Comparison of ENCODE assay signal across 25 cellular contexts in the genomic region with DNA sequence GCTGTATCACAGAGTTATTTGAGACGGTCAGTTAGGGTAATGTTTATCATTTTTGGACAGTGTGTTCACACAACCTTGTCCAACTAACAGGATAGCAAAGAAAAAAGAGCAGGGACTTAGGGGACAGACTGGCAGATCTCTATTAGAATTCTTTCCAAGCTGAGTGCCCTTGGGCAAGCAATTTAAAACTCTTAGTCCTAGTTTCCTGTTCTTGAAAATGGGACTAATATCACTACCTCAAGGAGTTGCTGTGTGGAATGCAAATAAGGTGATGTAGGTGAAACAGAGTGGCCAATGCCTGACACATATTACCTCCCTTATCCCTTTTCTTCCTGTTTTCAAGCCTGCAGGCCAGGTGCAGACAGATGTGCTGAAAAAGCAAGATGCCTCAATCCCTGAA.
DNase-seq lines count a peak whose midpoint lies in the region; ATAC-seq and TF ChIP-seq lines count a peak whose summit lies in the region.
"Had no signal": no experiment of that assay in that cellular context is flagged by ENCODE, and none has a peak within 500 bp of the region (broad histone marks: within the 10 kb centered on the region; RNA-seq: fewer than 3 reads in every experiment).

No MANE protein-coding gene starts in this region.

- H3K36me3 ChIP-seq in mammary epithelial cell (ENCODE audit: insufficient read depth, low read length) (no peaks in the 10 kb centered on the region), IMR-90 (ENCODE audit: control insufficient read depth, insufficient read depth, low read length) (peaks cover 67% of the 10 kb centered on the region)
- H3K36me3 ChIP-seq: BLaER1 had no signal

- H3K79me2 ChIP-seq in mammary epithelial cell (ENCODE audit: insufficient read depth, low read length), result no peaks in the 10 kb centered on the region

- H2BK20ac ChIP-seq in IMR-90 (ENCODE audit: low read depth, low read length), result no peak overlapping the region

- H3K4me1 ChIP-seq in mammary epithelial cell (ENCODE audit: insufficient read depth, low read length) (no peaks in the 10 kb centered on the region), IMR-90 (ENCODE audit: control insufficient read depth, insufficient read depth, low read length) (peaks cover 9% of the 10 kb centered on the region)
- H3K4me1 ChIP-seq: BE2C had no signal

- intact Hi-C loops in MCF 10A (cut with micrococcal nuclease), result no loop called here
- intact Hi-C loops in mammary epithelial cell (cut with micrococcal nuclease), result no loop called here
- intact Hi-C loops in IMR-90 (cut with micrococcal nuclease), result loop anchor here (5.0 kb wide), 1 partner anchor 748 kb away; no protein-coding TSS in a partner anchor

- H3K4ac ChIP-seq in IMR-90 (ENCODE audit: low read depth, low read length), result no peak overlapping the region

- H4K91ac ChIP-seq in IMR-90 (ENCODE audit: insufficient read depth, low read depth, low read length), result no peak overlapping the region

- no peak for TF ChIP-seq RAD21 in IMR-90 (IDR thresholded peaks at IDR 0.05; ENCODE audit: low read length)

- POLR2A ChIA-PET in MCF 10A (lab: Yijun Ruan, JAX), result no interaction called here
- POLR2A ChIA-PET in IMR-90 (lab: Charles Lee; ENCODE audit: unreplicated experiment), result no interaction called here

- no peak overlapping the region for H3K23ac ChIP-seq in IMR-90 (ENCODE audit: low read depth, low read length)

- H2AK9ac ChIP-seq in IMR-90 (replicated peaks; ENCODE audit: low read depth, low read length, poor library complexity), result no peak overlapping the region

- in situ Hi-C loops in mammary epithelial cell (cut with MboI; ENCODE audit: low sequenced_read_pairs in 2 of 2) (no loop called here), IMR-90 (cut with MboI; ENCODE audit: low sequenced_read_pairs) (no loop called here)

- H3K18ac ChIP-seq in IMR-90 (ENCODE audit: low read depth, low read length), result no peak overlapping the region

- no peak overlapping the region for H3K56ac ChIP-seq in IMR-90 (ENCODE audit: extremely low read depth, insufficient read depth, low read length)

- TF ChIP-seq POLR2A in IMR-90 (IDR thresholded peaks at IDR 0.05; ENCODE audit: low read depth, low read length), result no peak

- TF ChIP-seq CTCF in MCF 10A (IDR thresholded peaks at IDR 0.05; ENCODE audit: unreplicated experiment), result no peak
- TF ChIP-seq CTCF in mammary epithelial cell (conservative IDR thresholded peaks at IDR 0.05 in 1 of 2, IDR thresholded peaks at IDR 0.05 in 1 of 2; ENCODE audit: extremely low read depth in 1 of 2, insufficient read depth in 1 of 2, low read depth in 1 of 2, low read length in 2 of 2), result no peak
- no peak for TF ChIP-seq CTCF in IMR-90 (conservative IDR thresholded peaks at IDR 0.05; ENCODE audit: low read depth, low read length)
- no peak for TF ChIP-seq CTCF in fibroblast of villous mesenchyme (IDR thresholded peaks at IDR 0.05; ENCODE audit: insufficient read depth, low read depth, low read length)
- no peak for TF ChIP-seq CTCF in osteocyte (IDR thresholded peaks at IDR 0.05)

- H3K9me1 ChIP-seq in IMR-90 (ENCODE audit: insufficient read depth, low read length), result no peaks in the 10 kb centered on the region; the same call in 1 of the 2 replicates

- no peak overlapping the region for H4K5ac ChIP-seq in IMR-90 (ENCODE audit: low read depth, low read length)

- H2BK5ac ChIP-seq in IMR-90 (ENCODE audit: low read depth, low read length, poor library complexity, severe bottlenecking), result no peak overlapping the region

- CTCF ChIA-PET in MCF 10A (lab: Yijun Ruan, JAX), result interaction anchor here (1.0 kb wide), 1 partner anchor 232 kb away, joined by 4 read pairs; no protein-coding TSS in a partner anchor
- CTCF ChIA-PET in mammary epithelial cell (lab: Charles Lee; ENCODE audit: low non-redundant PET), result no interaction called here
- CTCF ChIA-PET in IMR-90 (lab: Yijun Ruan, JAX), result no interaction called here

- H3K4me3 Mint-ChIP-seq in MCF 10A (ENCODE audit: unreplicated experiment), result no peak overlapping the region
- H3K4me3 Mint-ChIP-seq in osteocyte (ENCODE audit: unreplicated experiment), result no peak overlapping the region
- H3K4me3 Mint-ChIP-seq: CD14-positive monocyte; CD4-positive, alpha-beta memory T cell; CD4-positive, CD25-positive, alpha-beta regulatory T cell; CD8-positive, alpha-beta memory T cell had no signal

- H3K79me1 ChIP-seq in IMR-90 (ENCODE audit: low read depth in 1 of 2, low read length in 2 of 2), result no peaks in the 10 kb centered on the region

- no peak overlapping the region for H2AK5ac ChIP-seq in IMR-90 (ENCODE audit: low read depth, low read length)

- H3K27me3 ChIP-seq in mammary epithelial cell (ENCODE audit: insufficient read depth, low read length), result peaks cover 4% of the 10 kb centered on the region
- no peaks in the 10 kb centered on the region for H3K27me3 ChIP-seq in IMR-90 (ENCODE audit: control insufficient read depth, insufficient read depth, low read length)
- H3K27me3 ChIP-seq: BE2C, BLaER1 had no signal

- H3K9me3 Mint-ChIP-seq in MCF 10A (ENCODE audit: unreplicated experiment) (peaks cover 5% of the 10 kb centered on the region), osteocyte (ENCODE audit: unreplicated experiment) (no peaks in the 10 kb centered on the region)

- dilution Hi-C loops in mammary epithelial cell (cut with HindIII; ENCODE audit: low sequenced_read_pairs), result no loop called here
- dilution Hi-C loops in IMR-90 (cut with HindIII; ENCODE audit: low sequenced_read_pairs, unreplicated experiment), result no loop called here

- H2BK15ac ChIP-seq in IMR-90 (ENCODE audit: low read depth, low read length), result no peak overlapping the region

- DNase-seq in MCF 10A (ENCODE audit: unreplicated experiment) (no peak), mammary epithelial cell (no peak), IMR-90 (no peak), fibroblast of villous mesenchyme (ENCODE audit: low read depth) (peak; percentile 48), osteocyte (ENCODE audit: extremely low spot score, unreplicated experiment) (no peak), EL (no peak), NCI-H1930 (lab: John Stamatoyannopoulos, UW) (no peak), inferior parietal cortex (ENCODE audit: extremely low spot score) (no peak)
- DNase-seq: 8988T; ACHN; BE2C; C1 segment of cervical spinal cord; CD4-positive, alpha-beta memory T cell; CD4-positive, CD25-positive, alpha-beta regulatory T cell; CD8-positive, alpha-beta memory T cell; COR-L47; DMS 273 treated with DMSO at 0.1 percent for 48 hours; DMS153; DMS53; DMS79; DND-41; GF-D8 had no signal

- H4K20me1 ChIP-seq in mammary epithelial cell (ENCODE audit: insufficient read depth, low read length) (no peaks in the 10 kb centered on the region), IMR-90 (ENCODE audit: insufficient read depth, low read length) (peaks cover 11% of the 10 kb centered on the region; the same call in 1 of the 2 replicates)
- H4K20me1 ChIP-seq: BLaER1 had no signal

- H3K4me3 ChIP-seq in mammary epithelial cell (replicated peaks in 1 of 3; ENCODE audit: insufficient read depth in 1 of 3, low read depth in 2 of 3, low read length in 3 of 3) (no peak overlapping the region), IMR-90 (ENCODE audit: insufficient read depth, low read depth, low read length) (no peak overlapping the region), fibroblast of villous mesenchyme (ENCODE audit: low read depth, low read length) (no peak overlapping the region)
- H3K4me3 ChIP-seq: BLaER1, GM12878 had no signal

- 45% methylated on average over 1 of the region's 1 CpG for WGBS in mammary epithelial cell (ENCODE audit: low coverage, missing lambda C conversion rate)
- WGBS in IMR-90 (ENCODE audit: extremely low coverage in 2 of 2, insufficient read length in 1 of 2), 2 experiments, result no CpG with 5 or more reads among the region's 1 CpG

- BruUV-seq in MCF 10A (replicated peaks; lab: Mats Ljungman, UMichigan) (no TSS peak), mammary epithelial cell (replicated peaks; lab: Mats Ljungman, UMichigan) (no TSS peak), IMR-90 (replicated peaks; lab: Mats Ljungman, UMichigan) (TSS peak; percentile 2)

- no peak overlapping the region for H3K27ac ChIP-seq in mammary epithelial cell (ENCODE audit: insufficient read depth, low read depth, low read length)
- no peak overlapping the region for H3K27ac ChIP-seq in IMR-90 (ENCODE audit: insufficient read depth, low read length)
- H3K27ac ChIP-seq: BLaER1 had no signal

- H3K4me2 ChIP-seq in mammary epithelial cell (ENCODE audit: insufficient read depth, low read depth, low read length) (no peak overlapping the region), IMR-90 (ENCODE audit: low read depth, low read length) (no peak overlapping the region)
- H3K4me2 ChIP-seq: BLaER1 had no signal

- no peak for ATAC-seq in IMR-90 (ENCODE audit: low read depth)
- ATAC-seq: GM12878 had no signal

- H3K14ac ChIP-seq in IMR-90 (replicated peaks; ENCODE audit: low read depth, low read length), result no peak overlapping the region

- H3K27ac Mint-ChIP-seq in MCF 10A (ENCODE audit: low read depth, unreplicated experiment), result peak overlapping the region; percentile 10
- H3K27ac Mint-ChIP-seq in osteocyte (ENCODE audit: unreplicated experiment), result peak overlapping the region; percentile 61
- H3K27ac Mint-ChIP-seq: CD14-positive monocyte; CD4-positive, alpha-beta memory T cell; CD4-positive, CD25-positive, alpha-beta regulatory T cell; CD8-positive, alpha-beta memory T cell had no signal

- H3K9ac ChIP-seq in mammary epithelial cell (ENCODE audit: insufficient read depth, low read length) (no peak overlapping the region), IMR-90 (ENCODE audit: low read depth, low read length) (no peak overlapping the region)
- H3K9ac ChIP-seq: BLaER1 had no signal

- H3K36me3 Mint-ChIP-seq in MCF 10A (ENCODE audit: insufficient read depth, unreplicated experiment) (peaks cover 4% of the 10 kb centered on the region), osteocyte (ENCODE audit: unreplicated experiment) (peaks cover 61% of the 10 kb centered on the region)
- H3K36me3 Mint-ChIP-seq: CD14-positive monocyte; CD4-positive, alpha-beta memory T cell; CD4-positive, CD25-positive, alpha-beta regulatory T cell; CD8-positive, alpha-beta memory T cell had no signal

- H2BK120ac ChIP-seq in IMR-90 (ENCODE audit: low read depth, low read length), result no peak overlapping the region

- no peak overlapping the region for H2AFZ ChIP-seq in mammary epithelial cell (ENCODE audit: low read depth, low read length)
- H2AFZ ChIP-seq in IMR-90 (replicated peaks; ENCODE audit: low read length, poor library complexity), result no peak overlapping the region

- H3K9me3 ChIP-seq in mammary epithelial cell (replicated peaks; ENCODE audit: insufficient read depth, low read length) (no peaks in the 10 kb centered on the region), IMR-90 (ENCODE audit: control insufficient read depth, insufficient read depth, low read length) (no peaks in the 10 kb centered on the region)
- H3K9me3 ChIP-seq: BE2C, BLaER1 had no signal

- H3K27me3 Mint-ChIP-seq in MCF 10A (ENCODE audit: insufficient read depth, unreplicated experiment), result no peaks in the 10 kb centered on the region
- no peaks in the 10 kb centered on the region for H3K27me3 Mint-ChIP-seq in osteocyte (ENCODE audit: unreplicated experiment)

- H3K4me1 Mint-ChIP-seq in MCF 10A (ENCODE audit: insufficient read depth, unreplicated experiment) (peaks cover 13% of the 10 kb centered on the region), osteocyte (ENCODE audit: unreplicated experiment) (peaks cover 36% of the 10 kb centered on the region)
- H3K4me1 Mint-ChIP-seq: CD14-positive monocyte; CD4-positive, alpha-beta memory T cell; CD4-positive, CD25-positive, alpha-beta regulatory T cell; CD8-positive, alpha-beta memory T cell had no signal

- no peak overlapping the region for H4K8ac ChIP-seq in IMR-90 (ENCODE audit: low read depth in 2 of 2, low read length in 2 of 2)
